In genomic region chr3:128447561-128448013, GRCh38 we compare ENCODE assay signal across 12 cellular contexts. TPM values are rescaled to one million over a fixed set of nuclear protein-coding genes. Genes with fewer than 3 reads are reported as not detected.
DNase-seq lines count a peak whose midpoint lies in the region; ATAC-seq and TF ChIP-seq lines count a peak whose summit lies in the region.
"Had no signal": no experiment of that assay in that cellular context is flagged by ENCODE, and none has a peak within 500 bp of the region (broad histone marks: within the 10 kb centered on the region; RNA-seq: fewer than 3 reads in every experiment).

No MANE protein-coding gene starts in this region.

- DNase-seq in GM12864 (ENCODE audit: low read depth) = peak; percentile 48
- peak; percentile 62 for DNase-seq in activated T-cell treated with anti-CD3 and anti-CD28 coated beads, Interleukin-2, amount 50 U/mL, for 24 hours
- DNase-seq in stimulated activated CD4-positive, alpha-beta T cell treated with anti-CD3 and anti-CD28 coated beads, Interleukin-2, amount 100 ng/mL, for 24 hours = peak; percentile 56 to 62
- no peak for DNase-seq in upper lobe of left lung
- DNase-seq in SW 1271 (lab: John Stamatoyannopoulos, UW) = no peak
- DNase-seq in mucosa of gallbladder (ENCODE audit: low spot score) = no peak
- DNase-seq: tibial artery had no signal

- peak; percentile 56 for ATAC-seq in HG02981 (IDR thresholded peaks at IDR 0.05; ENCODE audit: unreplicated experiment)
- ATAC-seq in upper lobe of left lung (ENCODE audit: low FRiP score in 2 of 2) = no peak
- ATAC-seq in GM21723 (IDR thresholded peaks at IDR 0.05; ENCODE audit: unreplicated experiment) = no peak

- no peaks in the 10 kb centered on the region for H3K27me3 ChIP-seq in upper lobe of left lung
- H3K27me3 ChIP-seq: ascending aorta had no signal

- TF ChIP-seq EP300 in upper lobe of left lung (IDR thresholded peaks at IDR 0.05) = no peak

- TF ChIP-seq CTCF in GM12864 (IDR thresholded peaks at IDR 0.05; ENCODE audit: low read depth, low read length, missing control alignments) (no peak), upper lobe of left lung (IDR thresholded peaks at IDR 0.05) (no peak)

- no peaks in the 10 kb centered on the region for H3K4me1 ChIP-seq in upper lobe of left lung
- H3K4me1 ChIP-seq: ascending aorta, tibial artery had no signal

- peaks cover 5% of the 10 kb centered on the region for H3K36me3 Mint-ChIP-seq in activated T-cell treated with anti-CD3 and anti-CD28 coated beads, Interleukin-2, amount 50 U/mL, for 24 hours (ENCODE audit: low read depth)

- H3K4me3 ChIP-seq in GM12864 (ENCODE audit: low read depth, low read length) = no peak overlapping the region
- H3K4me3 ChIP-seq in upper lobe of left lung = no peak overlapping the region
- H3K4me3 ChIP-seq: ascending aorta, tibial artery had no signal

- no peak overlapping the region for H3K27ac ChIP-seq in upper lobe of left lung
- H3K27ac ChIP-seq: ascending aorta, tibial artery had no signal

- H3K27me3 Mint-ChIP-seq in activated T-cell treated with anti-CD3 and anti-CD28 coated beads, Interleukin-2, amount 50 U/mL, for 24 hours = peaks cover 11% of the 10 kb centered on the region

- no peaks in the 10 kb centered on the region for H3K36me3 ChIP-seq in upper lobe of left lung
- H3K36me3 ChIP-seq: ascending aorta, tibial artery had no signal

- no peaks in the 10 kb centered on the region for H3K9me3 ChIP-seq in upper lobe of left lung
- H3K9me3 ChIP-seq: ascending aorta, tibial artery had no signal

- peaks cover 34% of the 10 kb centered on the region for H3K4me1 Mint-ChIP-seq in activated T-cell treated with anti-CD3 and anti-CD28 coated beads, Interleukin-2, amount 50 U/mL, for 24 hours (ENCODE audit: low read depth)

- TF ChIP-seq POLR2A in upper lobe of left lung (IDR thresholded peaks at IDR 0.05) = no peak

- no peak overlapping the region for H3K4me3 Mint-ChIP-seq in activated T-cell treated with anti-CD3 and anti-CD28 coated beads, Interleukin-2, amount 50 U/mL, for 24 hours

- peaks cover 30% of the 10 kb centered on the region for H3K9me3 Mint-ChIP-seq in activated T-cell treated with anti-CD3 and anti-CD28 coated beads, Interleukin-2, amount 50 U/mL, for 24 hours

- 92 to 100% methylated on average over 2 to 3 of the region's 3 CpGs for WGBS in upper lobe of left lung, 2 donors

- H3K27ac Mint-ChIP-seq in activated T-cell treated with anti-CD3 and anti-CD28 coated beads, Interleukin-2, amount 50 U/mL, for 24 hours = peak overlapping the region; percentile 86

RNA-seq across cellular contexts. Expression of gene DNAJB8, which starts 19.1 kb away (rescaled TPM):
- not detected for total RNA-seq in upper lobe of left lung
- total RNA-seq in mucosa of gallbladder = not detected
- total RNA-seq: ascending aorta; endothelial cell of umbilical vein; T-helper 2 cell treated with Interferon-gamma antibody and Interleukin-4, amounts not matched to agents 100 ng/mL and 5 ng/mL, for 36 hours had no signal

RNA-seq across cellular contexts. Expression of gene GATA2, which starts 45.4 kb away (rescaled TPM):
- total RNA-seq in upper lobe of left lung (10 to 100 TPM; 17.8 to 97.0 (median 63.0) TPM), mucosa of gallbladder (22.8 TPM)
- total RNA-seq: T-helper 2 cell treated with Interferon-gamma antibody and Interleukin-4, amounts not matched to agents 100 ng/mL and 5 ng/mL, for 36 hours had no signal

Comparison
In these comparisons a context has a peak if more than half of its experiments do, and no peak if none do; other contexts are left out.
1. DNase-seq: peak in GM12864 (single experiment), activated T-cell treated with anti-CD3 and anti-CD28 coated beads, Interleukin-2, amount 50 U/mL, for 24 hours (single experiment) and stimulated activated CD4-positive, alpha-beta T cell treated with anti-CD3 and anti-CD28 coated beads, Interleukin-2, amount 100 ng/mL, for 24 hours (2 of 2); none in upper lobe of left lung (0 of 2), SW 1271 (0 of 2) and mucosa of gallbladder (single experiment).